9 cellular contexts compared by ENCODE assay signal in the genomic region with DNA sequence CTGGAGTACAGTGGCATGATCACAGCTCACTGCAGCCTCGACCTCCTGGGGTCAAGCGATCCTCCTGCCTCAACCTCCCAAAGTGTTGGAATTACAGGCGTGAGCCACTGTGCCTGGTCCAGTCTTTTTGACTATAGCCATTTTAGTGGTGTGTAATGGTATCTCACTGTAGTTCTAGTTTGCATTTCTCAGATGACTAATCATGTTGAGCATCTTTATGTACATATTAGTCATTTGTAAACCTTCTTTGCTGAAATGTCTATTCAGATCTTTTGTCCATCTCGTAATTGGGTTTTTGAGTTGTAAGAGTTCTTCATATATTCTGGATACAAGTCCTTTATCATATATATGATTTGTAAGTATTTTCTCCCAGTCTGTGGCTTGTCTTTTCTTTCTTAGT. TPM values are rescaled to one million over a fixed set of nuclear protein-coding genes. Genes with fewer than 3 reads are reported as not detected.
DNase-seq lines count a peak whose midpoint lies in the region; ATAC-seq and TF ChIP-seq lines count a peak whose summit lies in the region.
"Had no signal": no experiment of that assay in that cellular context is flagged by ENCODE, and none has a peak within 500 bp of the region (broad histone marks: within the 10 kb centered on the region; RNA-seq: fewer than 3 reads in every experiment).

No MANE protein-coding gene starts in this region.

- no peak overlapping the region for H3K27ac Mint-ChIP-seq in activated CD4-positive, alpha-beta T cell treated with anti-CD3 and anti-CD28 coated beads, Interleukin-2, amount 10 ng/mL, durations not matched to agents 7 days and 5 days

- no peak overlapping the region for H3K4me3 Mint-ChIP-seq in activated CD4-positive, alpha-beta T cell treated with anti-CD3 and anti-CD28 coated beads, Interleukin-2, amount 10 ng/mL, durations not matched to agents 7 days and 5 days

- DNase-seq in GM10248 (ENCODE audit: extremely low spot score) (peak; percentile 29), HS-5 (ENCODE audit: low read depth) (peak; percentile 59), fibroblast of gingiva (ENCODE audit: low read depth) (peak; percentile 9), NCI-H1105 (lab: John Stamatoyannopoulos, UW) (no peak), SHP77 treated with DMSO at 0.1 percent for 48 hours (lab: John Stamatoyannopoulos, UW) (no peak), NCI-H128 (lab: John Stamatoyannopoulos, UW; ENCODE audit: unreplicated experiment) (no peak)
- DNase-seq in activated CD4-positive, alpha-beta T cell treated with anti-CD3 and anti-CD28 coated beads, Interleukin-2, amount 10 ng/mL, durations not matched to agents 7 days and 5 days, result no peak
- DNase-seq: activated CD8-positive, alpha-beta memory T cell treated with anti-CD3 and anti-CD28 coated beads, Interleukin-2, amount 50 U/mL, for 48 hours had no signal

- POLR2A ChIA-PET in GM10248 (lab: Yijun Ruan, JAX), result no interaction called here
- POLR2A ChIA-PET in activated CD4-positive, alpha-beta T cell treated with anti-CD3 and anti-CD28 coated beads, Interleukin-2, amount 10 ng/mL, durations not matched to agents 7 days and 5 days (lab: Charles Lee), result no interaction called here

- peaks cover 2% of the 10 kb centered on the region for H3K9me3 Mint-ChIP-seq in activated CD4-positive, alpha-beta T cell treated with anti-CD3 and anti-CD28 coated beads, Interleukin-2, amount 10 ng/mL, durations not matched to agents 7 days and 5 days

- peaks cover 9% of the 10 kb centered on the region for H3K4me1 Mint-ChIP-seq in activated CD4-positive, alpha-beta T cell treated with anti-CD3 and anti-CD28 coated beads, Interleukin-2, amount 10 ng/mL, durations not matched to agents 7 days and 5 days

- peaks cover 44% of the 10 kb centered on the region for H3K36me3 Mint-ChIP-seq in activated CD4-positive, alpha-beta T cell treated with anti-CD3 and anti-CD28 coated beads, Interleukin-2, amount 10 ng/mL, durations not matched to agents 7 days and 5 days (ENCODE audit: low read depth)

- no peaks in the 10 kb centered on the region for H3K27me3 Mint-ChIP-seq in activated CD4-positive, alpha-beta T cell treated with anti-CD3 and anti-CD28 coated beads, Interleukin-2, amount 10 ng/mL, durations not matched to agents 7 days and 5 days

- no peak for TF ChIP-seq CTCF in GM10248 (IDR thresholded peaks at IDR 0.05; ENCODE audit: control extremely low read depth, extremely low read depth, low read depth, missing control alignments)

- ATAC-seq in GM21825 (IDR thresholded peaks at IDR 0.05; ENCODE audit: unreplicated experiment), result peak; percentile 58

- CTCF ChIA-PET in GM10248 (lab: Yijun Ruan, JAX), result interaction anchor here (0.8 to 2.0 kb wide), 6 partner anchors 9 to 747 kb away, joined by 3 to 6 read pairs (median 4); a partner anchor contains a TSS
- CTCF ChIA-PET in activated CD4-positive, alpha-beta T cell treated with anti-CD3 and anti-CD28 coated beads, Interleukin-2, amount 10 ng/mL, durations not matched to agents 7 days and 5 days (lab: Charles Lee), result interaction anchor here (0.8 to 1.2 kb wide), 2 partner anchors 75 to 190 kb away, joined by 3 read pairs; no protein-coding TSS in a partner anchor

RNA-seq across cellular contexts. Expression of a gene that starts 16.3 kb away (rescaled TPM):
- 10 to 100 TPM; 17.3 to 19.9 TPM for total RNA-seq in activated CD4-positive, alpha-beta T cell treated with anti-CD3 and anti-CD28 coated beads, Interleukin-2, amount 10 ng/mL, durations not matched to agents 7 days and 5 days

Comparison
In these comparisons a context has a peak if more than half of its experiments do, and no peak if none do; other contexts are left out.
1. DNase-seq: peak in GM10248 (single experiment), HS-5 (single experiment) and fibroblast of gingiva (single experiment); none in NCI-H1105 (single experiment), SHP77 treated with DMSO at 0.1 percent for 48 hours (single experiment), activated CD4-positive, alpha-beta T cell treated with anti-CD3 and anti-CD28 coated beads, Interleukin-2, amount 10 ng/mL, durations not matched to agents 7 days and 5 days (single experiment) and NCI-H128 (single experiment).